ENCODE assay signal across 8 cellular contexts in the genomic region with DNA sequence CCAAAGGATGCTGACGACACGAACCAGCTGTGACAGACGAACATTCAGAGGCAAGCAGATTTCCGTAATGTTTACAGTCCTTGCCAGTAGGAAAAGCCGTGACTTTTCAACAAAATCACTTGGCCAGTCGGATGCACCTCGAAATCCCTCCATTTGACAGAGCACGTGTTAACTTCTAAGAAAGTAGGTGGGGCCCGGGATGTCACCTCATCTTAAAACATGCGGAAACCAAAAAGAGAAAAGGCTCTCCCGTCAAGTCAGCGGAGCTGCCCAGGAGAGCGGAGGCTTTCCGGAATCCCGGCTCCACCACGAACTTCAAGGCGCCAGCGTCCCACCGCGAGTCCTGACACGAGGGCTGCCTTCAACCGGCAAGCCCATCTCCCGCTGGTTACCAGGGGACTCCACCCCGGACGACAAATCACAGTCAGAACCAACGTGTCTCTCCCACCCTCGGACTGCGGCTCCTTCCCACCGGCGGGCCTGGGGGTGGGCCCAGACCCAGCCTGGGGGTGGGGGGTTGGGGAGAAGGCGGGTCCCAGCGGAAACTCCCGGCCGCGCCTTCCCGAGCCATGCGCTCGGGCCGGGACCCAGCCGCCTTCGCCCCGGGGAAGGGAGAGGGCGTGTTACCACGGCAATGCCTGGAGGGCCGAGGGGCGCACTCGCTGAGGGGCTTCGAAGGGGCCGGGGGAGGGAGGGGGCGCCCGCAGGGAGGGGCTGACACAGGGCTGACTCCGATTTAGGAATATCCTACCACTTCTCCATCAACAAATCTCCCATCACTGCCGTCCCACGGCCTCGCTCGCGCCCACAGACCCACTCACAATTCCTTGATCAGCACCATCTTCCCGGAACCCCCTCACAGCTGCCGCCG. TPM values are rescaled to one million over a fixed set of nuclear protein-coding genes. Genes with fewer than 3 reads are reported as not detected.
DNase-seq lines count a peak whose midpoint lies in the region; ATAC-seq, FAIRE-seq and TF ChIP-seq lines count a peak whose summit lies in the region.

No MANE protein-coding gene starts in this region.

- ATAC-seq in A549 = peak; percentile 46 to 77
- ATAC-seq in GM18907 (IDR thresholded peaks at IDR 0.05; ENCODE audit: unreplicated experiment) = peak; percentile 27
- no peak for ATAC-seq in HG02610 (IDR thresholded peaks at IDR 0.05; ENCODE audit: unreplicated experiment)

- H3K9ac ChIP-seq in HUES48 (ENCODE audit: low read depth, low read length) (peak overlapping the region; percentile 30), iPS-15b (ENCODE audit: low read depth, low read length) (peak overlapping the region; percentile 56), skeletal muscle satellite cell (ENCODE audit: low read depth, low read length) (peak overlapping the region; percentile 92)

- H3K4me1 ChIP-seq in A549 = peaks cover 41% of the 10 kb centered on the region
- H3K4me1 ChIP-seq in HUES48 (ENCODE audit: control insufficient read depth, insufficient read depth, low read length) = peaks cover 25% of the 10 kb centered on the region
- peaks cover 11% of the 10 kb centered on the region for H3K4me1 ChIP-seq in iPS-15b (ENCODE audit: control insufficient read depth, insufficient read depth, low read length)
- H3K4me1 ChIP-seq in skeletal muscle satellite cell (ENCODE audit: control insufficient read depth, insufficient read depth, low read length) = peaks cover 42% of the 10 kb centered on the region

- WGBS in A549 (ENCODE audit: missing lambda C conversion rate) = 4% methylated on average over 9 of the region's 60 CpGs

- CTCF ChIA-PET in A549 (lab: Yijun Ruan, JAX) = interaction anchor here (0.7 to 1.3 kb wide), 3 partner anchors 8 to 90 kb away, joined by 3 to 5 read pairs (median 4); no protein-coding TSS in a partner anchor

- TF ChIP-seq CTCF in A549 (IDR thresholded peaks at IDR 0.05) = no peak

- H3K36me3 ChIP-seq in HUES48 (ENCODE audit: control insufficient read depth, insufficient read depth, low read length) (peaks cover 17% of the 10 kb centered on the region), iPS-15b (ENCODE audit: control insufficient read depth, insufficient read depth, low read length) (no peaks in the 10 kb centered on the region), skeletal muscle satellite cell (ENCODE audit: insufficient read depth, low read length) (no peaks in the 10 kb centered on the region)

- H3K9me3 ChIP-seq in A549 = no peaks in the 10 kb centered on the region
- H3K9me3 ChIP-seq in HUES48 (ENCODE audit: control insufficient read depth, insufficient read depth, low read length) = no peaks in the 10 kb centered on the region
- H3K9me3 ChIP-seq in iPS-15b (ENCODE audit: control insufficient read depth, insufficient read depth, low read length) = no peaks in the 10 kb centered on the region
- H3K9me3 ChIP-seq in skeletal muscle satellite cell (replicated peaks; ENCODE audit: low read length) = no peaks in the 10 kb centered on the region

- POLR2A ChIA-PET in A549 (lab: Yijun Ruan, JAX) = interaction anchor here (0.6 kb wide), 1 partner anchor 881 kb away, joined by 3 read pairs; a partner anchor contains a TSS

- H3K4me3 ChIP-seq in A549 (peak overlapping the region; percentile 94), HUES48 (ENCODE audit: low read depth, low read length) (peak overlapping the region; percentile 86), iPS-15b (ENCODE audit: low read depth, low read length) (peak overlapping the region; percentile 97), skeletal muscle satellite cell (ENCODE audit: low read length) (peak overlapping the region; percentile 83)

- FAIRE-seq in A549 (lab: Jason Lieb, UNC) = no peak

- H3K4me2 ChIP-seq in A549 (peak overlapping the region; percentile 84), skeletal muscle satellite cell (ENCODE audit: low read length) (peak overlapping the region; percentile 85)

- TF ChIP-seq RAD21 in A549 (conservative IDR thresholded peaks at IDR 0.05 in 1 of 2, IDR thresholded peaks at IDR 0.05 in 1 of 2) = no peak

- H3K27me3 ChIP-seq in HUES48 (ENCODE audit: control insufficient read depth, insufficient read depth, low read length) = no peaks in the 10 kb centered on the region
- no peaks in the 10 kb centered on the region for H3K27me3 ChIP-seq in iPS-15b (ENCODE audit: control insufficient read depth, insufficient read depth, low read length)
- no peaks in the 10 kb centered on the region for H3K27me3 ChIP-seq in skeletal muscle satellite cell (ENCODE audit: control insufficient read depth, insufficient read depth, low read length)

- peak; percentile 42; the same call in 1 of the 2 replicates for TF ChIP-seq POLR2A in A549 (IDR thresholded peaks at IDR 0.05; ENCODE audit: low read length)

- TF ChIP-seq EP300 in A549 (IDR thresholded peaks at IDR 0.05) = no peak

- DNase-seq in A549 (ENCODE audit: low read depth in 1 of 2, low spot score in 1 of 2) = peak; percentile 27 to 41
- DNase-seq in T1000 (lab: John Stamatoyannopoulos, UW) = peak; percentile 11
- peak; percentile 74 for DNase-seq in astrocyte of the hippocampus (ENCODE audit: low read depth, low spot score)

- H3K27ac ChIP-seq in A549 (peak overlapping the region; percentile 96 to 98), HUES48 (ENCODE audit: low read depth, low read length) (peak overlapping the region; percentile 87)

TF ChIP-seq in A549, 52 proteins besides CTCF, POLR2A, EP300 and RAD21:
- TF ChIP-seq, protein P1, sequence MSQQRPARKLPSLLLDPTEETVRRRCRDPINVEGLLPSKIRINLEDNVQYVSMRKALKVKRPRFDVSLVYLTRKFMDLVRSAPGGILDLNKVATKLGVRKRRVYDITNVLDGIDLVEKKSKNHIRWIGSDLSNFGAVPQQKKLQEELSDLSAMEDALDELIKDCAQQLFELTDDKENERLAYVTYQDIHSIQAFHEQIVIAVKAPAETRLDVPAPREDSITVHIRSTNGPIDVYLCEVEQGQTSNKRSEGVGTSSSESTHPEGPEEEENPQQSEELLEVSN (IDR thresholded peaks at IDR 0.05; ENCODE audit: borderline replicate concordance, low read depth) = peak; percentile 60; the same call in 1 of the 2 replicates
- TF ChIP-seq, protein P2, sequence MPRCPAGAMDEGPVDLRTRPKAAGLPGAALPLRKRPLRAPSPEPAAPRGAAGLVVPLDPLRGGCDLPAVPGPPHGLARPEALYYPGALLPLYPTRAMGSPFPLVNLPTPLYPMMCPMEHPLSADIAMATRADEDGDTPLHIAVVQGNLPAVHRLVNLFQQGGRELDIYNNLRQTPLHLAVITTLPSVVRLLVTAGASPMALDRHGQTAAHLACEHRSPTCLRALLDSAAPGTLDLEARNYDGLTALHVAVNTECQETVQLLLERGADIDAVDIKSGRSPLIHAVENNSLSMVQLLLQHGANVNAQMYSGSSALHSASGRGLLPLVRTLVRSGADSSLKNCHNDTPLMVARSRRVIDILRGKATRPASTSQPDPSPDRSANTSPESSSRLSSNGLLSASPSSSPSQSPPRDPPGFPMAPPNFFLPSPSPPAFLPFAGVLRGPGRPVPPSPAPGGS (IDR thresholded peaks at IDR 0.05) = peak; percentile 50; the same call in 1 of the 3 replicates
- no peak for TF ChIP-seq CHD2 (IDR thresholded peaks at IDR 0.05; ENCODE audit: low read length, partially characterized antibody)
- TF ChIP-seq PHF8 (IDR thresholded peaks at IDR 0.05; ENCODE audit: borderline replicate concordance, low read depth) = peak; percentile 59
- no peak for TF ChIP-seq TFCP2L1 (CRISPR knock-in tag; IDR thresholded peaks at IDR 0.05)
- TF ChIP-seq KDM5A (IDR thresholded peaks at IDR 0.05) = no peak
- TF ChIP-seq JUN (IDR thresholded peaks at IDR 0.05) = peak in 1 of 2 experiments; percentile 61; a peak in 2 of 5 replicates
- TF ChIP-seq HDAC2 (IDR thresholded peaks at IDR 0.05) = no peak
- TF ChIP-seq EHF (CRISPR knock-in tag; IDR thresholded peaks at IDR 0.05) = no peak
- TF ChIP-seq, protein P3, sequence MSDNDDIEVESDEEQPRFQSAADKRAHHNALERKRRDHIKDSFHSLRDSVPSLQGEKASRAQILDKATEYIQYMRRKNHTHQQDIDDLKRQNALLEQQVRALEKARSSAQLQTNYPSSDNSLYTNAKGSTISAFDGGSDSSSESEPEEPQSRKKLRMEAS (IDR thresholded peaks at IDR 0.05) = peak; percentile 60; the same call in 1 of the 2 replicates
- TF ChIP-seq MAZ (IDR thresholded peaks at IDR 0.05; ENCODE audit: borderline replicate concordance, low read depth, low read length) = no peak

RNA-seq across cellular contexts. Expression of a gene that starts 0.5 kb away (rescaled TPM):
- polyA plus RNA-seq in A549 (2011; rRNA removed) (44.4 and 52.1 TPM in 2 replicates), A549 (2017; fragmentation: RNase III; extraction: RNeasy Plus Mini Kit Qiagen cat#74134 plus additional on column Dnase treatment) (44.3 to 46.0 TPM (median 45.8 TPM) in 3 replicates)
- 16.9 and 17.9 TPM in 2 replicates for polyA plus RNA-seq in A549 (2012; cell fraction: cytosol; rRNA removed)
- polyA plus RNA-seq in A549 (2012; cell fraction: nucleus; rRNA removed) = 9.2 and 17.0 TPM in 2 replicates
- 24.2 and 25.6 TPM in 2 replicates for polyA minus RNA-seq in A549 (2011; rRNA and poly(A)+ RNA removed)
- total RNA-seq in skeletal muscle satellite cell (2012; rRNA removed) = 22.9 and 25.6 TPM in 2 replicates

Comparison
In these comparisons a context has a peak if more than half of its experiments do, and no peak if none do; other contexts are left out.
1. DNase-seq: peak in every context shown above with its lines; median percentile 74 in astrocyte of the hippocampus; 34 in A549; 11 in T1000.
2. H3K9ac ChIP-seq: peak in every context shown above with its lines; median percentile 92 in skeletal muscle satellite cell; 56 in iPS-15b; 30 in HUES48.